Comparison of ENCODE assay signal across 9 cellular contexts in the genomic region with DNA sequence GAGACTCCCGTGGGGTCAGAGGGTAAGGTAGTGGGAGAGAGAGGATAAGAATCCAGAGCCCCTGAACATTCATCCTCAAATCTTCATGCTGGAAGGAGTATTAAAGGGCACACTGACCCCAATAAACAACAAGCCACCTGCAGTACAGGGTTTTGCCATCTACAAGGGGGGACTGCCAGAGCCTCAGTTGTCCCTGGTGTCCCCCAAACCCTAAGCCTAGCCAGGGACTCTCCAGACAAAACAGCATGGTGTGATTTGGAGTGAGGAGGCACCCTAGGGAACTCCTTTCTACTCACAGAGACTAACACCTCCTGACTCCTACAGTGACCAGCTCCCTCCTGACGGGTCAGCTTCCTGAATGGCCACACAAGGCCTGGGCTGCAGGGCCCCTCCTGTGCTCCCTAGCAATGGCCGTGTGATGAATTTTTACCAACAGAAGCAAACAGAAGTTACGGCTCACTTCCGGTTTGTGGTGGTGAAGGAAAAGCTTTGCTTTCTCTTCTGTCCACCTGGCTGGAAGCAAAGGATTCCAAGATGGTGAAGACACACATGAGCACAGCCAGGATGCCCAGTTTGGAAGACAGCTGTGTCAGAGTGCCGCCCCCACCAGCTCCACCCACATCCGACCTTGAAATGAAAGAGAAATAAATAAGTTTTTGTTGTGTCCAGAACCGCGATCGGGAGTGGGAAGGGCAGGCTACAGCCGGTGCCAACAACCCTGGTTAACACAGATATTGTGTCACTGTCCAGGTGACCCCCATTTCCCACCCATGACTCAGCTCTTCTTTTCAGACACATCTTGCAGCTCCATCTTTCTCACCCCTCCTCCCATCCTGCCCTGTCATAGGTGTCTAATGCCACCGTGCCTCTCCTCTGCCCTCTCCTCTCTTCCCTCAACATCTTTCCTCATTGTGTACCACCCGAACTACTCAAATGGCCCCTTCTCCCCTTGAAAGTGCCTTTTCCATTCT.
DNase-seq lines count a peak whose midpoint lies in the region; ATAC-seq and TF ChIP-seq lines count a peak whose summit lies in the region.
"Had no signal": no experiment of that assay in that cellular context is flagged by ENCODE, and none has a peak within 500 bp of the region (broad histone marks: within the 10 kb centered on the region; RNA-seq: fewer than 3 reads in every experiment).

No MANE protein-coding gene starts in this region.

- H3K9me3 ChIP-seq in OCI-LY1 (ENCODE audit: low read length): no peaks in the 10 kb centered on the region
- H3K9me3 ChIP-seq in mammary epithelial cell (replicated peaks; ENCODE audit: insufficient read depth, low read length): no peaks in the 10 kb centered on the region

- H4K20me1 ChIP-seq in OCI-LY1 (ENCODE audit: insufficient read depth, low read length) (no peaks in the 10 kb centered on the region), mammary epithelial cell (ENCODE audit: insufficient read depth, low read length) (no peaks in the 10 kb centered on the region)

- dilution Hi-C loops in mammary epithelial cell (cut with HindIII; ENCODE audit: low sequenced_read_pairs): loop anchor here (5.0 kb wide), 1 partner anchor 79 kb away; no protein-coding TSS in a partner anchor

- H3K79me2 ChIP-seq in OCI-LY1 (ENCODE audit: insufficient read depth, low read length) (no peaks in the 10 kb centered on the region), mammary epithelial cell (ENCODE audit: insufficient read depth, low read length) (no peaks in the 10 kb centered on the region)

- H3K9me3 Mint-ChIP-seq in type B pancreatic cell: no peaks in the 10 kb centered on the region

- H3K9me2 ChIP-seq in OCI-LY1 (ENCODE audit: low read depth, low read length): no peaks in the 10 kb centered on the region

- peak overlapping the region; percentile 59 for H3K4me2 ChIP-seq in OCI-LY1 (ENCODE audit: low read length)
- H3K4me2 ChIP-seq in mammary epithelial cell (ENCODE audit: insufficient read depth, low read depth, low read length): peak overlapping the region; percentile 85

- H3K27ac ChIP-seq in OCI-LY1 (ENCODE audit: low read depth, low read length, poor library complexity, severe bottlenecking) (peak overlapping the region; percentile 0), mammary epithelial cell (ENCODE audit: insufficient read depth, low read depth, low read length) (no peak overlapping the region)

- H3K9ac ChIP-seq in OCI-LY1 (ENCODE audit: low read length) (peak overlapping the region; percentile 1; the same call in 1 of the 2 replicates), mammary epithelial cell (ENCODE audit: insufficient read depth, low read length) (no peak overlapping the region)

- H3K27me3 Mint-ChIP-seq in type B pancreatic cell: no peaks in the 10 kb centered on the region

- BruUV-seq in mammary epithelial cell (replicated peaks; lab: Mats Ljungman, UMichigan): no TSS peak

- H3K4me3 ChIP-seq in OCI-LY1 (ENCODE audit: low read depth, low read length, poor library complexity, severe bottlenecking) (peak overlapping the region; percentile 46), mammary epithelial cell (replicated peaks in 1 of 3; ENCODE audit: insufficient read depth in 1 of 3, low read depth in 2 of 3, low read length in 3 of 3) (peak overlapping the region in 1 of 3 experiments; percentile 1)

- TF ChIP-seq CTCF in OCI-LY1 (IDR thresholded peaks at IDR 0.05; ENCODE audit: low read length): no peak
- no peak for TF ChIP-seq CTCF in mammary epithelial cell (conservative IDR thresholded peaks at IDR 0.05 in 1 of 2, IDR thresholded peaks at IDR 0.05 in 1 of 2; ENCODE audit: extremely low read depth in 1 of 2, insufficient read depth in 1 of 2, low read depth in 1 of 2, low read length in 2 of 2)
- no peak for TF ChIP-seq CTCF in type B pancreatic cell (conservative IDR thresholded peaks at IDR 0.05)

- ATAC-seq in GM18867 (IDR thresholded peaks at IDR 0.05; ENCODE audit: unreplicated experiment) (peak; percentile 44), HG02610 (IDR thresholded peaks at IDR 0.05; ENCODE audit: unreplicated experiment) (no peak)

- H3K36me3 ChIP-seq in OCI-LY1 (ENCODE audit: insufficient read depth, low read length) (no peaks in the 10 kb centered on the region), mammary epithelial cell (ENCODE audit: insufficient read depth, low read length) (no peaks in the 10 kb centered on the region)

- intact Hi-C loops in mammary epithelial cell (cut with micrococcal nuclease): no loop called here
- intact Hi-C loops in posterior vena cava (cut with DNase I): loop anchor here in 1 of 2 donors (1.0 kb wide), 1 partner anchor 31 kb away; no protein-coding TSS in a partner anchor

- H3K36me3 Mint-ChIP-seq in type B pancreatic cell: no peaks in the 10 kb centered on the region

- WGBS in mammary epithelial cell (ENCODE audit: low coverage, missing lambda C conversion rate): 41% methylated on average over 13 of the region's 13 CpGs

- H3K4me1 ChIP-seq in OCI-LY1 (ENCODE audit: insufficient read depth, low read length, severe bottlenecking) (peaks cover 18% of the 10 kb centered on the region), mammary epithelial cell (ENCODE audit: insufficient read depth, low read length) (peaks cover 8% of the 10 kb centered on the region)

- DNase-seq in mammary epithelial cell: peak; percentile 36
- DNase-seq in posterior vena cava (ENCODE audit: low spot score): peak; percentile 69
- no peak for DNase-seq in type B pancreatic cell (ENCODE audit: extremely low spot score, unreplicated experiment)
- DNase-seq in inferior parietal cortex (ENCODE audit: extremely low spot score): no peak
- no peak for DNase-seq in T-helper 9 cell
- DNase-seq: stimulated activated CD4-positive, alpha-beta T cell treated with anti-CD3 and anti-CD28 coated beads, Interleukin-15, amount 100 ng/mL, for 24 hours had no signal

- H2AFZ ChIP-seq in OCI-LY1 (ENCODE audit: low read length): peak overlapping the region; percentile 94
- peak overlapping the region; percentile 97 for H2AFZ ChIP-seq in mammary epithelial cell (ENCODE audit: low read depth, low read length)

- no peaks in the 10 kb centered on the region for H3F3A ChIP-seq in OCI-LY1 (ENCODE audit: insufficient read depth, low read length)

- in situ Hi-C loops in mammary epithelial cell (cut with MboI; ENCODE audit: low sequenced_read_pairs in 2 of 2): no loop called here

- H3K27me3 ChIP-seq in OCI-LY1 (ENCODE audit: insufficient read depth, low read length) (no peaks in the 10 kb centered on the region), mammary epithelial cell (ENCODE audit: insufficient read depth, low read length) (no peaks in the 10 kb centered on the region)

- CTCF ChIA-PET in mammary epithelial cell (lab: Charles Lee; ENCODE audit: low non-redundant PET): no interaction called here

- H3K27ac Mint-ChIP-seq in type B pancreatic cell: no peak overlapping the region

- H3K4me3 Mint-ChIP-seq in type B pancreatic cell: no peak overlapping the region

- peaks cover 14% of the 10 kb centered on the region for H3K4me1 Mint-ChIP-seq in type B pancreatic cell (ENCODE audit: unreplicated experiment)

Comparison
In these comparisons a context has a peak if more than half of its experiments do, and no peak if none do; other contexts are left out.
1. DNase-seq: peak in mammary epithelial cell (single experiment) and posterior vena cava (single experiment); none in type B pancreatic cell (single experiment), inferior parietal cortex (single experiment) and T-helper 9 cell (single experiment).